20 cellular contexts compared by ENCODE assay signal in genomic region chr16:4926928-4927327, GRCh38. TPM values are rescaled to one million over a fixed set of nuclear protein-coding genes. Genes with fewer than 3 reads are reported as not detected.
DNase-seq lines count a peak whose midpoint lies in the region; ATAC-seq and TF ChIP-seq lines count a peak whose summit lies in the region.
"Had no signal": no experiment of that assay in that cellular context is flagged by ENCODE, and none has a peak within 500 bp of the region (broad histone marks: within the 10 kb centered on the region; RNA-seq: fewer than 3 reads in every experiment).

No MANE protein-coding gene starts in this region.

- no peak for TF ChIP-seq POLR2A in HCT116 (IDR thresholded peaks at IDR 0.05; ENCODE audit: borderline replicate concordance, extremely low read depth, insufficient read depth, insufficient read length)

- no peak overlapping the region for H3K4me3 ChIP-seq in HCT116 (replicated peaks in 1 of 2; ENCODE audit: low read depth in 1 of 2, low read length in 2 of 2)
- H3K4me3 ChIP-seq in RWPE2 (ENCODE audit: severe bottlenecking): no peak overlapping the region
- H3K4me3 ChIP-seq in dorsolateral prefrontal cortex: no peak overlapping the region
- H3K4me3 ChIP-seq: GM23338 had no signal

- no peak overlapping the region for H3K4me2 ChIP-seq in HCT116 (ENCODE audit: low read length)
- H3K4me2 ChIP-seq: GM23338 had no signal

- ATAC-seq in HCT116 (no peak), RWPE2 (ENCODE audit: low read depth) (no peak), HG02759 (IDR thresholded peaks at IDR 0.05; ENCODE audit: unreplicated experiment) (no peak)
- ATAC-seq: GM23338 had no signal

- H3K27ac ChIP-seq in HCT116 (ENCODE audit: low read depth, low read length) (no peak overlapping the region), RWPE2 (ENCODE audit: poor library complexity, severe bottlenecking) (peak overlapping the region; percentile 89), epithelial cell of prostate (peak overlapping the region; percentile 86), dorsolateral prefrontal cortex (no peak overlapping the region)
- H3K27ac ChIP-seq: C4-2B had no signal

- POLR2A ChIA-PET in HCT116 (lab: Charles Lee): no interaction called here

- H3K36me3 Mint-ChIP-seq in type B pancreatic cell: peaks cover 16% of the 10 kb centered on the region

- H3K9me2 ChIP-seq in HCT116 (ENCODE audit: insufficient read depth): no peaks in the 10 kb centered on the region

- H3K36me3 ChIP-seq in HCT116 (ENCODE audit: control insufficient read depth in 1 of 2, insufficient read depth in 2 of 2, low read length in 2 of 2) (peaks cover 0 to 13% of the 10 kb centered on the region in 2 experiments; a peak in 1 of 4 replicates), RWPE2 (ENCODE audit: low read depth) (peaks cover 76% of the 10 kb centered on the region)

- intact Hi-C loops in HCT116 (cut with micrococcal nuclease) (no loop called here), dorsolateral prefrontal cortex (cut with DNase I) (no loop called here)

- H3K4me3 Mint-ChIP-seq in type B pancreatic cell: peak overlapping the region; percentile 27
- H3K4me3 Mint-ChIP-seq: CD4-positive, alpha-beta T cell; GM23338; IgD-negative memory B cell had no signal

- no peaks in the 10 kb centered on the region for H4K20me1 ChIP-seq in HCT116 (ENCODE audit: insufficient read depth)

- no TSS peak for BruUV-seq in HCT116 (replicated peaks; lab: Mats Ljungman, UMichigan)

- H3K27me3 Mint-ChIP-seq in type B pancreatic cell: peaks cover 2% of the 10 kb centered on the region

- peak overlapping the region; percentile 57 for H3K27ac Mint-ChIP-seq in type B pancreatic cell
- H3K27ac Mint-ChIP-seq: CD4-positive, alpha-beta T cell; GM23338; IgD-negative memory B cell had no signal

- H3K9ac ChIP-seq in HCT116 (ENCODE audit: low read length): no peak overlapping the region

- TF ChIP-seq RAD21 in HCT116 (IDR thresholded peaks at IDR 0.05; ENCODE audit: low read depth): no peak

- H3K79me2 ChIP-seq in HCT116 (ENCODE audit: insufficient read depth, low read length): no peaks in the 10 kb centered on the region; the same call in 1 of the 2 replicates

- TF ChIP-seq CTCF in HCT116 (IDR thresholded peaks at IDR 0.05 in 2 of 3, conservative IDR thresholded peaks at IDR 0.05 in 1 of 3; ENCODE audit: borderline replicate concordance in 1 of 3, insufficient read depth in 1 of 3, low read depth in 2 of 3, low read length in 2 of 3) (no peak), RWPE2 (IDR thresholded peaks at IDR 0.05; ENCODE audit: poor library complexity, severe bottlenecking) (no peak), type B pancreatic cell (conservative IDR thresholded peaks at IDR 0.05) (no peak), dorsolateral prefrontal cortex (IDR thresholded peaks at IDR 0.05 in 54 of 56, conservative IDR thresholded peaks at IDR 0.05 in 2 of 56; ENCODE audit: low read depth in 1 of 56, partially characterized antibody in 56 of 56) (no peak)

- DNase-seq in HCT116 (ENCODE audit: low read depth, low spot score) (no peak), RWPE2 (ENCODE audit: low spot score) (no peak), epithelial cell of prostate (ENCODE audit: low read depth, low spot score) (no peak), type B pancreatic cell (ENCODE audit: extremely low spot score, unreplicated experiment) (no peak), GOT3 (lab: John Stamatoyannopoulos, UW) (no peak), dorsolateral prefrontal cortex (no peak)
- DNase-seq: AML-193; Caco-2; CD4-positive, alpha-beta T cell; DMS153; DMS79; GDM1; H7; Kasumi-1; KG1 had no signal

- H3K4me1 Mint-ChIP-seq in type B pancreatic cell (ENCODE audit: unreplicated experiment): peaks cover 27% of the 10 kb centered on the region

- H3K27me3 ChIP-seq in HCT116 (ENCODE audit: insufficient read depth, low read length): no peaks in the 10 kb centered on the region
- H3K27me3 ChIP-seq in RWPE2 (ENCODE audit: insufficient read depth, poor library complexity, severe bottlenecking): no peaks in the 10 kb centered on the region
- H3K27me3 ChIP-seq in dorsolateral prefrontal cortex: no peaks in the 10 kb centered on the region

- CTCF ChIA-PET in HCT116 (lab: Charles Lee): no interaction called here

- peaks cover 7 to 22% of the 10 kb centered on the region in 2 experiments; a peak in 3 of 4 replicates for H3K4me1 ChIP-seq in HCT116 (ENCODE audit: control insufficient read depth in 1 of 2, insufficient read depth in 2 of 2, low read length in 2 of 2)
- peaks cover 43% of the 10 kb centered on the region for H3K4me1 ChIP-seq in RWPE2 (ENCODE audit: insufficient read depth, poor library complexity, severe bottlenecking)

- RAD21 ChIA-PET in HCT116 (lab: Charles Lee; ENCODE audit: low non-redundant PET in 1 of 2, low total read pairs in 2 of 2, uncharacterized antibody in 2 of 2, unreplicated experiment in 2 of 2): interaction anchor here in 1 of 2 experiments (0.7 kb wide), 1 partner anchor 42 kb away, joined by 3 read pairs; no protein-coding TSS in a partner anchor

- H2AFZ ChIP-seq in HCT116 (ENCODE audit: low read depth, low read length, poor library complexity, severe bottlenecking): no peak overlapping the region
- H2AFZ ChIP-seq: GM23338 had no signal

- H3K9me3 ChIP-seq in HCT116 (ENCODE audit: control insufficient read depth in 1 of 2, insufficient read depth in 1 of 2, low read depth in 1 of 2, low read length in 2 of 2) (peaks cover 4 to 13% of the 10 kb centered on the region in 2 experiments; a peak in 2 of 4 replicates), RWPE2 (ENCODE audit: severe bottlenecking) (peaks cover 13% of the 10 kb centered on the region)

- H3K9me3 Mint-ChIP-seq in type B pancreatic cell: peaks cover 6% of the 10 kb centered on the region

TF ChIP-seq in HCT116, 20 proteins besides CTCF, POLR2A, EP300 and RAD21:
- 0 out of 2 replicates have a peak, but pooled peaks have one; percentile 10 for TF ChIP-seq CBX3 (IDR thresholded peaks at IDR 0.05; ENCODE audit: low read depth)
- no peak for TF ChIP-seq POLR2AphosphoS5 (IDR thresholded peaks at IDR 0.05; ENCODE audit: low read depth, low read length)
TF ChIP-seq in HCT116: peak in this region for 1.

RNA-seq across cellular contexts. Expression of gene PPL, which starts 10.0 kb away (rescaled TPM):
- 56.4 TPM for total RNA-seq in HCT116 (2021; ENCODE audit: unreplicated experiment)
- 55.1 and 61.6 TPM in 2 replicates for polyA plus RNA-seq in HCT116 (2012)
- 142 and 428 TPM in 2 replicates for total RNA-seq in type B pancreatic cell (ENCODE audit: low replicate concordance)
- 10 to 100 TPM in 115 of 120 experiments, 1 to 10 TPM in 5; 6.5 to 31.8 (median 19.5) TPM for total RNA-seq in dorsolateral prefrontal cortex
- total RNA-seq: CD4-positive, alpha-beta T cell had no signal

RNA-seq across cellular contexts. Expression of gene SEC14L5, which starts 31.2 kb away (rescaled TPM):
- total RNA-seq in HCT116 (2021; ENCODE audit: unreplicated experiment): 0.27 TPM
- 0.17 and 0.20 TPM in 2 replicates for polyA plus RNA-seq in HCT116 (2012)
- total RNA-seq in type B pancreatic cell (ENCODE audit: low replicate concordance): 0.71 and 0.92 TPM in 2 replicates
- total RNA-seq in dorsolateral prefrontal cortex: 100 to 1,000 TPM in 6 of 120 experiments, 10 to 100 TPM in 114; 34.5 to 145 (median 61.7) TPM
- total RNA-seq: CD4-positive, alpha-beta T cell had no signal
- polyA plus RNA-seq: BJ had no signal

Comparison
In these comparisons a context has a peak if more than half of its experiments do, and no peak if none do; other contexts are left out.
1. H3K27ac ChIP-seq: peak in RWPE2 (single experiment) and epithelial cell of prostate (single experiment); none in HCT116 (single experiment) and dorsolateral prefrontal cortex (0 of 59).
2. RNA of gene SEC14L5, which starts 31.2 kb away (total RNA-seq): 34.5 to 145 TPM in dorsolateral prefrontal cortex; 0.71 to 0.92 TPM in type B pancreatic cell and 0.27 TPM in HCT116 (single experiment); every median in the first group is over 10 times any median in the second.